ENCODE assay signal across 9 cellular contexts in genomic region chr16:85686912-85687591, GRCh38. TPM values are rescaled to one million over a fixed set of nuclear protein-coding genes. Genes with fewer than 3 reads are reported as not detected.
DNase-seq lines count a peak whose midpoint lies in the region; ATAC-seq and TF ChIP-seq lines count a peak whose summit lies in the region.
"Had no signal": no experiment of that assay in that cellular context is flagged by ENCODE, and none has a peak within 500 bp of the region (broad histone marks: within the 10 kb centered on the region; RNA-seq: fewer than 3 reads in every experiment).

No MANE protein-coding gene starts in this region.

- H3K4me3 ChIP-seq in body of pancreas: no peak overlapping the region

- H3K27me3 ChIP-seq in body of pancreas: no peaks in the 10 kb centered on the region

- H3K27me3 Mint-ChIP-seq in activated T-helper 1 cell treated with anti-CD3 and anti-CD28 coated beads, Interleukin-12 subunit alpha, Interleukin-12 subunit beta, Interleukin-2, Interleukin-4 antibody, amounts not matched to agents 30 ng/mL and 10 ng/mL and 1 ng/mL, durations not matched to agents 14 hours and 24 hours and 36 hours (ENCODE audit: insufficient read depth): peaks cover 7% of the 10 kb centered on the region
- no peaks in the 10 kb centered on the region for H3K27me3 Mint-ChIP-seq in neural crest cell (ENCODE audit: low read depth)

- H3K4me3 Mint-ChIP-seq in activated T-helper 1 cell treated with anti-CD3 and anti-CD28 coated beads, Interleukin-12 subunit alpha, Interleukin-12 subunit beta, Interleukin-2, Interleukin-4 antibody, amounts not matched to agents 30 ng/mL and 10 ng/mL and 1 ng/mL, durations not matched to agents 14 hours and 24 hours and 36 hours: peak overlapping the region; percentile 86
- peak overlapping the region; percentile 84 for H3K4me3 Mint-ChIP-seq in neural crest cell

- H3K36me3 Mint-ChIP-seq in activated T-helper 1 cell treated with anti-CD3 and anti-CD28 coated beads, Interleukin-12 subunit alpha, Interleukin-12 subunit beta, Interleukin-2, Interleukin-4 antibody, amounts not matched to agents 30 ng/mL and 10 ng/mL and 1 ng/mL, durations not matched to agents 14 hours and 24 hours and 36 hours (ENCODE audit: low read depth): peaks cover 18% of the 10 kb centered on the region
- H3K36me3 Mint-ChIP-seq in neural crest cell (ENCODE audit: low read depth): peaks cover 3% of the 10 kb centered on the region

- no peaks in the 10 kb centered on the region for H3K9me3 Mint-ChIP-seq in activated T-helper 1 cell treated with anti-CD3 and anti-CD28 coated beads, Interleukin-12 subunit alpha, Interleukin-12 subunit beta, Interleukin-2, Interleukin-4 antibody, amounts not matched to agents 30 ng/mL and 10 ng/mL and 1 ng/mL, durations not matched to agents 14 hours and 24 hours and 36 hours
- H3K9me3 Mint-ChIP-seq in neural crest cell: no peaks in the 10 kb centered on the region

- H3K4me1 ChIP-seq in body of pancreas: peaks cover 23% of the 10 kb centered on the region

- DNase-seq in NCI-H748 (lab: John Stamatoyannopoulos, UW; ENCODE audit: unreplicated experiment) (peak; percentile 24), NCI-H748 treated with DMSO at 0.1 percent for 48 hours (lab: John Stamatoyannopoulos, UW) (no peak), neural crest cell (ENCODE audit: low read depth, low spot score) (no peak), body of pancreas (no peak), HCEC 1CT (no peak)
- no peak for DNase-seq in activated T-helper 1 cell treated with anti-CD3 and anti-CD28 coated beads, Interleukin-12 subunit alpha, Interleukin-12 subunit beta, Interleukin-2, Interleukin-4 antibody, amounts not matched to agents 30 ng/mL and 10 ng/mL and 1 ng/mL, durations not matched to agents 14 hours and 24 hours and 36 hours (ENCODE audit: low spot score)
- DNase-seq: mesendoderm had no signal

- H3K27ac Mint-ChIP-seq in activated T-helper 1 cell treated with anti-CD3 and anti-CD28 coated beads, Interleukin-12 subunit alpha, Interleukin-12 subunit beta, Interleukin-2, Interleukin-4 antibody, amounts not matched to agents 30 ng/mL and 10 ng/mL and 1 ng/mL, durations not matched to agents 14 hours and 24 hours and 36 hours: peak overlapping the region; percentile 67
- H3K27ac Mint-ChIP-seq in neural crest cell (ENCODE audit: unreplicated experiment): peak overlapping the region; percentile 31

- H3K36me3 ChIP-seq in KOPT-K1 (ENCODE audit: insufficient read depth, low read length): peaks cover 54% of the 10 kb centered on the region
- no peaks in the 10 kb centered on the region for H3K36me3 ChIP-seq in body of pancreas (replicated peaks in 1 of 2; ENCODE audit: insufficient read depth in 1 of 2, low read depth in 2 of 2)

- H3K9me3 ChIP-seq in KOPT-K1 (ENCODE audit: insufficient read depth, low read length, poor library complexity, severe bottlenecking) (no peaks in the 10 kb centered on the region), body of pancreas (no peaks in the 10 kb centered on the region)

- peak overlapping the region; percentile 92 for H3K27ac ChIP-seq in KOPT-K1 (ENCODE audit: low read depth, low read length, poor library complexity, severe bottlenecking)
- H3K27ac ChIP-seq in body of pancreas: no peak overlapping the region

- no peak for ATAC-seq in body of pancreas
- ATAC-seq in HG03469 (IDR thresholded peaks at IDR 0.05; ENCODE audit: unreplicated experiment): no peak

- TF ChIP-seq CTCF in neural crest cell (conservative IDR thresholded peaks at IDR 0.05) (no peak), body of pancreas (IDR thresholded peaks at IDR 0.05) (no peak)

- no peak for TF ChIP-seq POLR2A in body of pancreas (IDR thresholded peaks at IDR 0.05)

- intact Hi-C loops in activated T-helper 1 cell treated with anti-CD3 and anti-CD28 coated beads, Interleukin-12 subunit alpha, Interleukin-12 subunit beta, Interleukin-2, Interleukin-4 antibody, amounts not matched to agents 30 ng/mL and 10 ng/mL and 1 ng/mL, durations not matched to agents 14 hours and 24 hours and 36 hours (cut with micrococcal nuclease): loop anchor here (5.0 kb wide), 1 partner anchor 380 kb away; no protein-coding TSS in a partner anchor
- intact Hi-C loops in body of pancreas (cut with DNase I): no loop called here

- WGBS in body of pancreas, 2 donors: 78 to 79% methylated on average over 15 of the region's 15 CpGs

- peaks cover 18% of the 10 kb centered on the region for H3K4me1 Mint-ChIP-seq in activated T-helper 1 cell treated with anti-CD3 and anti-CD28 coated beads, Interleukin-12 subunit alpha, Interleukin-12 subunit beta, Interleukin-2, Interleukin-4 antibody, amounts not matched to agents 30 ng/mL and 10 ng/mL and 1 ng/mL, durations not matched to agents 14 hours and 24 hours and 36 hours (ENCODE audit: low read depth)
- peaks cover 37% of the 10 kb centered on the region for H3K4me1 Mint-ChIP-seq in neural crest cell

RNA-seq across cellular contexts. Expression of gene GINS2, which starts 1.7 kb away (rescaled TPM):
- 87.2 and 91.1 TPM in 2 replicates for total RNA-seq in activated T-helper 1 cell treated with anti-CD3 and anti-CD28 coated beads, Interleukin-12 subunit alpha, Interleukin-12 subunit beta, Interleukin-2, Interleukin-4 antibody, amounts not matched to agents 30 ng/mL and 10 ng/mL and 1 ng/mL, durations not matched to agents 14 hours and 24 hours and 36 hours
- total RNA-seq in neural crest cell: 74.0 and 82.2 TPM in 2 replicates
- under 1 TPM; 0.26 to 0.33 TPM for total RNA-seq in body of pancreas

Comparison
In these comparisons a context has a peak if more than half of its experiments do, and no peak if none do; other contexts are left out.
1. RNA of gene GINS2, which starts 1.7 kb away (total RNA-seq): 87.2 to 91.1 TPM in activated T-helper 1 cell treated with anti-CD3 and anti-CD28 coated beads, Interleukin-12 subunit alpha, Interleukin-12 subunit beta, Interleukin-2, Interleukin-4 antibody, amounts not matched to agents 30 ng/mL and 10 ng/mL and 1 ng/mL, durations not matched to agents 14 hours and 24 hours and 36 hours and 74.0 to 82.2 TPM in neural crest cell; 0.26 to 0.33 TPM in body of pancreas; every median in the first group is over 10 times any median in the second.